In the genomic region with DNA sequence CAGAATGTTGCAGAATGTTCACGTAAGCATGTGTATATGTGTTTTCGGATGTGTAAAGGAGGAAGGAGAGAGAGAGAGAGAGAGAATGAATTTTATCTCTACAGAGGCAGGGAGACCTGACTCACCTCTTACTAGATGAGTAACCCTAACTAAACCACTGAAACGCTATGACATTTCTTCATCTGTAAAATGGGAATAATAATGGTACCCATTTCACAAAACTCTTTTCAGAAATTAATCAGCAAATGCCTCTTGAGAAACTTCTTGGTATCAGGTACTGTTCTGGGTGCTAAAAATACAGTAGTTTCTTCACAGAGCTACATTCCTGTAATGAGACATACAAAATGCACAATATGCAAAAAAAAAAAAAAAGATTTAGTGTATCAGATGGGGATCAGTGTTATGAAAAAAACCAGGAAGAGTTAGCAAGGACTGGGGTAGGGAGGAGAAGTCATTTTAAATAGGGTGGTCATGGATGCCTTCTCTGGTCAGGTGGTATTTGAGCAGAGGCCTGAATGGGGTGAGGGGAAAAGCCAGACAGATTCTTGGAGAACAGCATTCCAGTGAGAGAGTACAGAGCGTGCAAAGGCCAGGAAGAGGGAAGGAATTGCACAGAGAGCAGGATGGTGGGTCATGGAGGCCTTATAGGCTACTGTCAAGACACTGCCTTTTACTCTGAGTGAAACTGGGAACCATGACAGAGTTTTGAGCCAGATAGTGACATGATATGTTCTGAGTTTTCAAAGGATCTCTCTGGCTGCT, we compare ENCODE assay signal across 15 cellular contexts.
DNase-seq lines count a peak whose midpoint lies in the region; ATAC-seq, FAIRE-seq and TF ChIP-seq lines count a peak whose summit lies in the region.
"Had no signal": no experiment of that assay in that cellular context is flagged by ENCODE, and none has a peak within 500 bp of the region (broad histone marks: within the 10 kb centered on the region; RNA-seq: fewer than 3 reads in every experiment).

No MANE protein-coding gene starts in this region.

- no peak overlapping the region for H3K27ac ChIP-seq in breast epithelium
- no peak overlapping the region for H3K27ac ChIP-seq in GM12878 (ENCODE audit: control insufficient read depth, insufficient read depth)
- H3K27ac ChIP-seq: heart left ventricle, pancreas, stomach had no signal

- no peak for TF ChIP-seq CTCF in MCF 10A (IDR thresholded peaks at IDR 0.05; ENCODE audit: unreplicated experiment)
- no peak for TF ChIP-seq CTCF in breast epithelium (IDR thresholded peaks at IDR 0.05)
- TF ChIP-seq CTCF in GM12878 (IDR thresholded peaks at IDR 0.05 in 2 of 3, conservative IDR thresholded peaks at IDR 0.05 in 1 of 3; ENCODE audit: control insufficient read depth in 2 of 3, extremely low read depth in 1 of 3, insufficient read depth in 1 of 3, low read depth in 3 of 3, low read length in 3 of 3) = no peak

- no peak overlapping the region for H3K9ac ChIP-seq in GM12878 (ENCODE audit: control insufficient read depth, insufficient read depth, low read length)

- no peaks in the 10 kb centered on the region for H3K36me3 ChIP-seq in breast epithelium
- H3K36me3 ChIP-seq in GM12878 (ENCODE audit: control insufficient read depth in 2 of 2, insufficient read depth in 2 of 2, low read length in 1 of 2) = no peaks in the 10 kb centered on the region
- H3K36me3 ChIP-seq: heart left ventricle, pancreas, stomach had no signal

- H3K27me3 Mint-ChIP-seq in MCF 10A (ENCODE audit: insufficient read depth, unreplicated experiment) = no peaks in the 10 kb centered on the region
- H3K27me3 Mint-ChIP-seq in stimulated activated naive CD8-positive, alpha-beta T cell treated with anti-CD3 and anti-CD28 coated beads, Interleukin-15, Interleukin-2, amounts not matched to agents 100 ng/mL and 50 ng/mL, for 24 hours = no peaks in the 10 kb centered on the region

- SMC1A ChIA-PET in GM12878 (lab: Charles Lee; ENCODE audit: uncharacterized antibody, unreplicated experiment) = interaction anchor here (0.6 kb wide), 1 partner anchor 273 kb away, joined by 3 read pairs; no protein-coding TSS in a partner anchor

- peaks cover 0 to 16% of the 10 kb centered on the region in 2 donors for H3K27me3 ChIP-seq in breast epithelium
- H3K27me3 ChIP-seq in GM12878 (replicated peaks in 1 of 2; ENCODE audit: control insufficient read depth in 2 of 2, insufficient read depth in 2 of 2, low read length in 1 of 2) = no peaks in the 10 kb centered on the region
- H3K27me3 ChIP-seq: pancreas, stomach had no signal

- POLR2A ChIA-PET in MCF 10A (lab: Yijun Ruan, JAX) = interaction anchor here (0.6 to 0.9 kb wide), 2 partner anchors 69 to 361 kb away, joined by 3 read pairs; no protein-coding TSS in a partner anchor
- POLR2A ChIA-PET in GM12878 (lab: Charles Lee) = no interaction called here

- TF ChIP-seq RAD21 in GM12878 (IDR thresholded peaks at IDR 0.05; ENCODE audit: insufficient read depth, low read depth, low read length) = no peak

- in situ Hi-C loops in GM12878 (cut with MboI) = no loop called here

- TF ChIP-seq POLR2A in breast epithelium (IDR thresholded peaks at IDR 0.05) = no peak
- TF ChIP-seq POLR2A in GM12878 (IDR thresholded peaks at IDR 0.05; ENCODE audit: low read depth, low read length) = no peak

- H3K4me1 Mint-ChIP-seq in MCF 10A (ENCODE audit: insufficient read depth, unreplicated experiment) = peaks cover 7% of the 10 kb centered on the region
- peaks cover 7% of the 10 kb centered on the region for H3K4me1 Mint-ChIP-seq in stimulated activated naive CD8-positive, alpha-beta T cell treated with anti-CD3 and anti-CD28 coated beads, Interleukin-15, Interleukin-2, amounts not matched to agents 100 ng/mL and 50 ng/mL, for 24 hours (ENCODE audit: low read depth)

- TF ChIP-seq EP300 in GM12878 (IDR thresholded peaks at IDR 0.05; ENCODE audit: borderline replicate concordance in 1 of 2, control insufficient read depth in 1 of 2, low read depth in 2 of 2, low read length in 2 of 2) = no peak

- no peaks in the 10 kb centered on the region for H4K20me1 ChIP-seq in GM12878 (ENCODE audit: control insufficient read depth, insufficient read depth)

- H3K4me3 ChIP-seq in breast epithelium (no peak overlapping the region), GM12878 (no peak overlapping the region)
- H3K4me3 ChIP-seq: heart left ventricle, mucosa of descending colon, pancreas, stomach had no signal

- DNase-seq in MCF 10A (ENCODE audit: unreplicated experiment) (no peak), breast epithelium (ENCODE audit: low spot score in 2 of 2) (no peak), GM12878 (ENCODE audit: low read depth, low spot score) (no peak), NCI-H146 (lab: John Stamatoyannopoulos, UW) (no peak), anterior cingulate cortex (lab: John Stamatoyannopoulos, UW) (no peak)
- DNase-seq: activated CD8-positive, alpha-beta memory T cell treated with anti-CD3 and anti-CD28 coated beads for 24 hours; activated naive CD4-positive, alpha-beta T cell treated with anti-CD3 and anti-CD28 coated beads, Interleukin-2, amount 50 U/mL, for 16 hours; heart left ventricle; mucosa of descending colon had no signal

- ATAC-seq in HG03565 (IDR thresholded peaks at IDR 0.05; ENCODE audit: unreplicated experiment) (peak; percentile 66), GM12878 (peak; percentile 43), GM21825 (IDR thresholded peaks at IDR 0.05; ENCODE audit: unreplicated experiment) (no peak)
- ATAC-seq: heart left ventricle had no signal

- H3K9me3 ChIP-seq in breast epithelium (no peaks in the 10 kb centered on the region), GM12878 (replicated peaks; ENCODE audit: control insufficient read depth, insufficient read depth, low read length) (no peaks in the 10 kb centered on the region)
- H3K9me3 ChIP-seq: heart left ventricle, mucosa of descending colon, pancreas, stomach had no signal

- no peaks in the 10 kb centered on the region for H3K36me3 Mint-ChIP-seq in MCF 10A (ENCODE audit: insufficient read depth, unreplicated experiment)
- H3K36me3 Mint-ChIP-seq in stimulated activated naive CD8-positive, alpha-beta T cell treated with anti-CD3 and anti-CD28 coated beads, Interleukin-15, Interleukin-2, amounts not matched to agents 100 ng/mL and 50 ng/mL, for 24 hours (ENCODE audit: low read depth) = no peaks in the 10 kb centered on the region

- no peaks in the 10 kb centered on the region for H3K79me2 ChIP-seq in GM12878 (ENCODE audit: control insufficient read depth, insufficient read depth, low read length)

- H2AFZ ChIP-seq in GM12878 (ENCODE audit: control insufficient read depth, low read depth, low read length) = no peak overlapping the region

- H3K4me3 Mint-ChIP-seq in MCF 10A (ENCODE audit: unreplicated experiment) = peak overlapping the region; percentile 21
- no peak overlapping the region for H3K4me3 Mint-ChIP-seq in stimulated activated naive CD8-positive, alpha-beta T cell treated with anti-CD3 and anti-CD28 coated beads, Interleukin-15, Interleukin-2, amounts not matched to agents 100 ng/mL and 50 ng/mL, for 24 hours

- no peaks in the 10 kb centered on the region for H3K9me3 Mint-ChIP-seq in MCF 10A (ENCODE audit: unreplicated experiment)
- no peaks in the 10 kb centered on the region for H3K9me3 Mint-ChIP-seq in stimulated activated naive CD8-positive, alpha-beta T cell treated with anti-CD3 and anti-CD28 coated beads, Interleukin-15, Interleukin-2, amounts not matched to agents 100 ng/mL and 50 ng/mL, for 24 hours

- no peak overlapping the region for H3K4me2 ChIP-seq in GM12878 (ENCODE audit: control insufficient read depth, insufficient read depth)

- intact Hi-C loops in MCF 10A (cut with micrococcal nuclease) (loop anchor here (1.0 to 2.0 kb wide), 4 partner anchors 151 to 1172 kb away; no protein-coding TSS in a partner anchor), breast epithelium (cut with DNase I; ENCODE audit: low total_unique reads) (loop anchor here (10.0 kb wide), 1 partner anchor 1577 kb away; no protein-coding TSS in a partner anchor), GM12878 (cut with micrococcal nuclease; ENCODE audit: unreplicated experiment) (loop anchor here (2.0 kb wide), 1 partner anchor 357 kb away; no protein-coding TSS in a partner anchor)

- FAIRE-seq in GM12878 (lab: Jason Lieb, UNC) = no peak
- FAIRE-seq: islet of Langerhans, pancreas had no signal

- H3K27ac Mint-ChIP-seq in MCF 10A (ENCODE audit: low read depth, unreplicated experiment) = peak overlapping the region; percentile 41
- H3K27ac Mint-ChIP-seq in stimulated activated naive CD8-positive, alpha-beta T cell treated with anti-CD3 and anti-CD28 coated beads, Interleukin-15, Interleukin-2, amounts not matched to agents 100 ng/mL and 50 ng/mL, for 24 hours = peak overlapping the region; percentile 27

- RAD21 ChIA-PET in GM12878 (lab: Charles Lee; ENCODE audit: unreplicated experiment) = interaction anchor here (0.6 kb wide), 2 partner anchors 494 to 1172 kb away, joined by 3 read pairs; no protein-coding TSS in a partner anchor

- 0% methylated on average over 4 of the region's 4 CpGs for WGBS in GM12878 (ENCODE audit: insufficient coverage, insufficient replicate concordance, low lambda C conversion rate, missing lambda C conversion rate)

- CTCF ChIA-PET in MCF 10A (lab: Yijun Ruan, JAX) (interaction anchor here (0.6 to 7.9 kb wide), 29 partner anchors 9 to 1955 kb away, joined by 3 to 138 read pairs (median 4); no protein-coding TSS in a partner anchor), GM12878 (lab: Yijun Ruan, JAX) (interaction anchor here (0.6 to 1.8 kb wide), 4 partner anchors 8 to 361 kb away, joined by 3 to 8 read pairs (median 5); no protein-coding TSS in a partner anchor)

- BruUV-seq in MCF 10A (replicated peaks; lab: Mats Ljungman, UMichigan) = no TSS peak
- BruUV-seq in GM12878 (replicated peaks; lab: Mats Ljungman, UMichigan) = no TSS peak

- H3K4me1 ChIP-seq in breast epithelium (no peaks in the 10 kb centered on the region), GM12878 (ENCODE audit: control insufficient read depth, insufficient read depth, low read length) (no peaks in the 10 kb centered on the region)
- H3K4me1 ChIP-seq: heart left ventricle, stomach had no signal

TF ChIP-seq in GM12878, 131 proteins besides CTCF, POLR2A, EP300 and RAD21 (continues in another document):
- TF ChIP-seq JUNB (IDR thresholded peaks at IDR 0.05) (peak; percentile 61), CBX3 (IDR thresholded peaks at IDR 0.05; ENCODE audit: borderline replicate concordance, low read depth) (no peak), MTA3 (IDR thresholded peaks at IDR 0.05; ENCODE audit: borderline replicate concordance, low read length) (no peak)
- TF ChIP-seq, protein P1, sequence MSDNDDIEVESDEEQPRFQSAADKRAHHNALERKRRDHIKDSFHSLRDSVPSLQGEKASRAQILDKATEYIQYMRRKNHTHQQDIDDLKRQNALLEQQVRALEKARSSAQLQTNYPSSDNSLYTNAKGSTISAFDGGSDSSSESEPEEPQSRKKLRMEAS (IDR thresholded peaks at IDR 0.05; ENCODE audit: low read depth, low read length) = no peak
